In the genomic region with DNA sequence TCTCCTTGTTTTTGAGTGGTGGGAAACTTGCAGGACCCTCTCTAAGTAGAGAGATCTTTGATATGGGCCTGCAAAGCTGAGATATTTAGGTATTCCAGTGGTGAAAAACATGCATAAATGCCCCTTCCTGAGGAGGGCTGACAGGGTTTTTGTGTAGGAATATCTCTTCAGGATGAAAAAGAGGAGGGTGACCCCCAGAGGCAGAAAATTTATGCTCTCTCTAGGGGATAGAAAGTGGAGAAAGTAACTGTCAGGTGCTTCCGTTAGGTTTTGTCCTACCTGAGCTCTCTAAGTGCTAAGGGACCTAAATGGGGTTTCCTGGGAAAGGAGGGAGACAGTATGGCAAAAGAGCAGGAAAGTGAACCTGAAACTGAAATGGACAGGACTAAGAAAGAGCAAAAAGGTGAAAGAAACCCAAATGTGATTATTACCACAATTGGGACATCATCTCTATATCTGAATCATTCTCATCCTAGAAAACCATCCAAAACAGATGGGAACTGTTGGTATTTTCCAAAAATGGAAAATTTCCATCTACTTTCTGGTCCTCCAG, we compare ENCODE assay signal across 2 cellular contexts.
TF ChIP-seq lines count a peak whose summit lies in the region.

No MANE protein-coding gene starts in this region.

TF ChIP-seq in liver, 16 proteins besides CTCF, POLR2A, EP300 and RAD21 (continued from another document):
- TF ChIP-seq, protein P1, sequence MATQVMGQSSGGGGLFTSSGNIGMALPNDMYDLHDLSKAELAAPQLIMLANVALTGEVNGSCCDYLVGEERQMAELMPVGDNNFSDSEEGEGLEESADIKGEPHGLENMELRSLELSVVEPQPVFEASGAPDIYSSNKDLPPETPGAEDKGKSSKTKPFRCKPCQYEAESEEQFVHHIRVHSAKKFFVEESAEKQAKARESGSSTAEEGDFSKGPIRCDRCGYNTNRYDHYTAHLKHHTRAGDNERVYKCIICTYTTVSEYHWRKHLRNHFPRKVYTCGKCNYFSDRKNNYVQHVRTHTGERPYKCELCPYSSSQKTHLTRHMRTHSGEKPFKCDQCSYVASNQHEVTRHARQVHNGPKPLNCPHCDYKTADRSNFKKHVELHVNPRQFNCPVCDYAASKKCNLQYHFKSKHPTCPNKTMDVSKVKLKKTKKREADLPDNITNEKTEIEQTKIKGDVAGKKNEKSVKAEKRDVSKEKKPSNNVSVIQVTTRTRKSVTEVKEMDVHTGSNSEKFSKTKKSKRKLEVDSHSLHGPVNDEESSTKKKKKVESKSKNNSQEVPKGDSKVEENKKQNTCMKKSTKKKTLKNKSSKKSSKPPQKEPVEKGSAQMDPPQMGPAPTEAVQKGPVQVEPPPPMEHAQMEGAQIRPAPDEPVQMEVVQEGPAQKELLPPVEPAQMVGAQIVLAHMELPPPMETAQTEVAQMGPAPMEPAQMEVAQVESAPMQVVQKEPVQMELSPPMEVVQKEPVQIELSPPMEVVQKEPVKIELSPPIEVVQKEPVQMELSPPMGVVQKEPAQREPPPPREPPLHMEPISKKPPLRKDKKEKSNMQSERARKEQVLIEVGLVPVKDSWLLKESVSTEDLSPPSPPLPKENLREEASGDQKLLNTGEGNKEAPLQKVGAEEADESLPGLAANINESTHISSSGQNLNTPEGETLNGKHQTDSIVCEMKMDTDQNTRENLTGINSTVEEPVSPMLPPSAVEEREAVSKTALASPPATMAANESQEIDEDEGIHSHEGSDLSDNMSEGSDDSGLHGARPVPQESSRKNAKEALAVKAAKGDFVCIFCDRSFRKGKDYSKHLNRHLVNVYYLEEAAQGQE (IDR thresholded peaks at IDR 0.05), result no peak
- TF ChIP-seq HNF4A (conservative IDR thresholded peaks at IDR 0.05), result no peak
- TF ChIP-seq, protein P2, sequence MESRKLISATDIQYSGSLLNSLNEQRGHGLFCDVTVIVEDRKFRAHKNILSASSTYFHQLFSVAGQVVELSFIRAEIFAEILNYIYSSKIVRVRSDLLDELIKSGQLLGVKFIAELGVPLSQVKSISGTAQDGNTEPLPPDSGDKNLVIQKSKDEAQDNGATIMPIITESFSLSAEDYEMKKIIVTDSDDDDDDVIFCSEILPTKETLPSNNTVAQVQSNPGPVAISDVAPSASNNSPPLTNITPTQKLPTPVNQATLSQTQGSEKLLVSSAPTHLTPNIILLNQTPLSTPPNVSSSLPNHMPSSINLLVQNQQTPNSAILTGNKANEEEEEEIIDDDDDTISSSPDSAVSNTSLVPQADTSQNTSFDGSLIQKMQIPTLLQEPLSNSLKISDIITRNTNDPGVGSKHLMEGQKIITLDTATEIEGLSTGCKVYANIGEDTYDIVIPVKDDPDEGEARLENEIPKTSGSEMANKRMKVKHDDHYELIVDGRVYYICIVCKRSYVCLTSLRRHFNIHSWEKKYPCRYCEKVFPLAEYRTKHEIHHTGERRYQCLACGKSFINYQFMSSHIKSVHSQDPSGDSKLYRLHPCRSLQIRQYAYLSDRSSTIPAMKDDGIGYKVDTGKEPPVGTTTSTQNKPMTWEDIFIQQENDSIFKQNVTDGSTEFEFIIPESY (IDR thresholded peaks at IDR 0.05), result no peak
- no peak for TF ChIP-seq FOXA2 (IDR thresholded peaks at IDR 0.05)
- TF ChIP-seq EGR1 (IDR thresholded peaks at IDR 0.05; ENCODE audit: low read depth in 2 of 2), result no peak
- no peak for TF ChIP-seq YY1 (IDR thresholded peaks at IDR 0.05)
- TF ChIP-seq TAF1 (conservative IDR thresholded peaks at IDR 0.05), result no peak
- no peak for TF ChIP-seq JUND (IDR thresholded peaks at IDR 0.05)

TF ChIP-seq in HepG2, 621 proteins besides CTCF, POLR2A, EP300 and RAD21 (continued from another document):
- TF ChIP-seq, protein P3, sequence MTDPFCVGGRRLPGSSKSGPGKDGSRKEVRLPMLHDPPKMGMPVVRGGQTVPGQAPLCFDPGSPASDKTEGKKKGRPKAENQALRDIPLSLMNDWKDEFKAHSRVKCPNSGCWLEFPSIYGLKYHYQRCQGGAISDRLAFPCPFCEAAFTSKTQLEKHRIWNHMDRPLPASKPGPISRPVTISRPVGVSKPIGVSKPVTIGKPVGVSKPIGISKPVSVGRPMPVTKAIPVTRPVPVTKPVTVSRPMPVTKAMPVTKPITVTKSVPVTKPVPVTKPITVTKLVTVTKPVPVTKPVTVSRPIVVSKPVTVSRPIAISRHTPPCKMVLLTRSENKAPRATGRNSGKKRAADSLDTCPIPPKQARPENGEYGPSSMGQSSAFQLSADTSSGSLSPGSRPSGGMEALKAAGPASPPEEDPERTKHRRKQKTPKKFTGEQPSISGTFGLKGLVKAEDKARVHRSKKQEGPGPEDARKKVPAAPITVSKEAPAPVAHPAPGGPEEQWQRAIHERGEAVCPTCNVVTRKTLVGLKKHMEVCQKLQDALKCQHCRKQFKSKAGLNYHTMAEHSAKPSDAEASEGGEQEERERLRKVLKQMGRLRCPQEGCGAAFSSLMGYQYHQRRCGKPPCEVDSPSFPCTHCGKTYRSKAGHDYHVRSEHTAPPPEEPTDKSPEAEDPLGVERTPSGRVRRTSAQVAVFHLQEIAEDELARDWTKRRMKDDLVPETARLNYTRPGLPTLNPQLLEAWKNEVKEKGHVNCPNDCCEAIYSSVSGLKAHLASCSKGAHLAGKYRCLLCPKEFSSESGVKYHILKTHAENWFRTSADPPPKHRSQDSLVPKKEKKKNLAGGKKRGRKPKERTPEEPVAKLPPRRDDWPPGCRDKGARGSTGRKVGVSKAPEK (CRISPR knock-in tag; IDR thresholded peaks at IDR 0.05; ENCODE audit: borderline replicate concordance), result no peak
- TF ChIP-seq, protein P4, sequence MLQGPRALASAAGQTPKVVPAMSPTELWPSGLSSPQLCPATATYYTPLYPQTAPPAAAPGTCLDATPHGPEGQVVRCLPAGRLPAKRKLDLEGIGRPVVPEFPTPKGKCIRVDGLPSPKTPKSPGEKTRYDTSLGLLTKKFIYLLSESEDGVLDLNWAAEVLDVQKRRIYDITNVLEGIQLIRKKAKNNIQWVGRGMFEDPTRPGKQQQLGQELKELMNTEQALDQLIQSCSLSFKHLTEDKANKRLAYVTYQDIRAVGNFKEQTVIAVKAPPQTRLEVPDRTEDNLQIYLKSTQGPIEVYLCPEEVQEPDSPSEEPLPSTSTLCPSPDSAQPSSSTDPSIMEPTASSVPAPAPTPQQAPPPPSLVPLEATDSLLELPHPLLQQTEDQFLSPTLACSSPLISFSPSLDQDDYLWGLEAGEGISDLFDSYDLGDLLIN (CRISPR knock-in tag; IDR thresholded peaks at IDR 0.05; ENCODE audit: borderline replicate concordance), result no peak
- TF ChIP-seq BORCS8-MEF2B (CRISPR knock-in tag; IDR thresholded peaks at IDR 0.05), result no peak
- no peak for TF ChIP-seq MXI1 (IDR thresholded peaks at IDR 0.05; ENCODE audit: borderline replicate concordance, low read depth, low read length)
- TF ChIP-seq, protein P5, sequence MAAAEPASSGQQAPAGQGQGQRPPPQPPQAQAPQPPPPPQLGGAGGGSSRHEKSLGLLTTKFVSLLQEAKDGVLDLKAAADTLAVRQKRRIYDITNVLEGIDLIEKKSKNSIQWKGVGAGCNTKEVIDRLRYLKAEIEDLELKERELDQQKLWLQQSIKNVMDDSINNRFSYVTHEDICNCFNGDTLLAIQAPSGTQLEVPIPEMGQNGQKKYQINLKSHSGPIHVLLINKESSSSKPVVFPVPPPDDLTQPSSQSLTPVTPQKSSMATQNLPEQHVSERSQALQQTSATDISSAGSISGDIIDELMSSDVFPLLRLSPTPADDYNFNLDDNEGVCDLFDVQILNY (CRISPR knock-in tag; conservative IDR thresholded peaks at IDR 0.05), result no peak
- no peak for TF ChIP-seq THAP11 (CRISPR knock-in tag; IDR thresholded peaks at IDR 0.05)
- no peak for TF ChIP-seq ZFP36 (IDR thresholded peaks at IDR 0.05; ENCODE audit: borderline replicate concordance, low read depth, low read length, partially characterized antibody)
- TF ChIP-seq ETV6 (CRISPR knock-in tag; conservative IDR thresholded peaks at IDR 0.05), result no peak
